ENCODE assay signal across 19 cellular contexts in genomic region chr6:168782211-168782729, GRCh38.
"Had no signal": no experiment of that assay in that cellular context is flagged by ENCODE, and none has a peak within 500 bp of the region (broad histone marks: within the 10 kb centered on the region; RNA-seq: fewer than 3 reads in every experiment).

No MANE protein-coding gene starts in this region.

- H3K27me3 Mint-ChIP-seq: activated CD4-positive, alpha-beta T cell treated with anti-CD3 and anti-CD28 coated beads, Interleukin-2, amount 10 ng/mL, durations not matched to agents 24 days and 14 days had no signal

- ATAC-seq: activated naive CD4-positive, alpha-beta T cell treated with anti-CD3 and anti-CD28 coated beads, Interleukin-2, amount 50 U/mL, for 72 hours; natural killer cell; T-cell had no signal

- H3K9me3 ChIP-seq: transverse colon, vagina had no signal

- H3K4me2 ChIP-seq: hepatocyte had no signal

- H3K27ac ChIP-seq: cardiac muscle cell, vagina had no signal

- DNase-seq: activated CD4-positive, alpha-beta T cell treated with anti-CD3 and anti-CD28 coated beads, Interleukin-2, amount 10 ng/mL, durations not matched to agents 24 days and 14 days; activated CD8-positive, alpha-beta memory T cell treated with anti-CD3 and anti-CD28 coated beads, Interleukin-2, amount 50 U/mL, for 4 hours; activated gamma-delta T cell treated with Interleukin-2 at 50 U/mL for 16 hours; dermis blood vessel endothelial cell; effector memory CD4-positive, alpha-beta T cell; mesendoderm; natural killer cell; nucleus accumbens; retina; stimulated activated CD4-positive, alpha-beta T cell treated with anti-CD3 and anti-CD28 coated beads, Interleukin-12 subunit alpha, Interleukin-12 subunit beta, amount 100 ng/mL, for 4 hours; stimulated activated CD4-positive, alpha-beta T cell treated with anti-CD3 and anti-CD28 coated beads, Interleukin-1b, Interleukin-23, amount 100 ng/mL, for 48 hours; stimulated activated CD8-positive, alpha-beta memory T cell treated with anti-CD3 and anti-CD28 coated beads, Interleukin-4, amount 100 ng/mL, for 48 hours; stimulated activated naive CD4-positive, alpha-beta T cell; T-cell; transverse colon had no signal

- H3K4me3 ChIP-seq: cardiac muscle cell, hepatocyte, transverse colon, vagina had no signal

- H3K4me3 Mint-ChIP-seq: activated CD4-positive, alpha-beta T cell treated with anti-CD3 and anti-CD28 coated beads, Interleukin-2, amount 10 ng/mL, durations not matched to agents 24 days and 14 days; natural killer cell; T-cell had no signal

- H2AFZ ChIP-seq: hepatocyte had no signal

- H3K27ac Mint-ChIP-seq: activated CD4-positive, alpha-beta T cell treated with anti-CD3 and anti-CD28 coated beads, Interleukin-2, amount 10 ng/mL, durations not matched to agents 24 days and 14 days; activated naive CD4-positive, alpha-beta T cell treated with anti-CD3 and anti-CD28 coated beads, Interleukin-2, amount 50 U/mL, for 72 hours; natural killer cell; T-cell had no signal

- H3K9me3 Mint-ChIP-seq: activated CD4-positive, alpha-beta T cell treated with anti-CD3 and anti-CD28 coated beads, Interleukin-2, amount 10 ng/mL, durations not matched to agents 24 days and 14 days; natural killer cell had no signal

- H3K36me3 Mint-ChIP-seq: activated naive CD4-positive, alpha-beta T cell treated with anti-CD3 and anti-CD28 coated beads, Interleukin-2, amount 50 U/mL, for 72 hours; T-cell had no signal

- H3K27me3 ChIP-seq: cardiac muscle cell, hepatocyte, transverse colon, vagina had no signal

- H3K4me1 ChIP-seq: vagina had no signal

- H3K36me3 ChIP-seq: cardiac muscle cell, transverse colon, vagina had no signal

- H3K79me2 ChIP-seq: hepatocyte had no signal

- H3K4me1 Mint-ChIP-seq: activated CD4-positive, alpha-beta T cell treated with anti-CD3 and anti-CD28 coated beads, Interleukin-2, amount 10 ng/mL, durations not matched to agents 24 days and 14 days; natural killer cell; T-cell had no signal
